In the genomic region with DNA sequence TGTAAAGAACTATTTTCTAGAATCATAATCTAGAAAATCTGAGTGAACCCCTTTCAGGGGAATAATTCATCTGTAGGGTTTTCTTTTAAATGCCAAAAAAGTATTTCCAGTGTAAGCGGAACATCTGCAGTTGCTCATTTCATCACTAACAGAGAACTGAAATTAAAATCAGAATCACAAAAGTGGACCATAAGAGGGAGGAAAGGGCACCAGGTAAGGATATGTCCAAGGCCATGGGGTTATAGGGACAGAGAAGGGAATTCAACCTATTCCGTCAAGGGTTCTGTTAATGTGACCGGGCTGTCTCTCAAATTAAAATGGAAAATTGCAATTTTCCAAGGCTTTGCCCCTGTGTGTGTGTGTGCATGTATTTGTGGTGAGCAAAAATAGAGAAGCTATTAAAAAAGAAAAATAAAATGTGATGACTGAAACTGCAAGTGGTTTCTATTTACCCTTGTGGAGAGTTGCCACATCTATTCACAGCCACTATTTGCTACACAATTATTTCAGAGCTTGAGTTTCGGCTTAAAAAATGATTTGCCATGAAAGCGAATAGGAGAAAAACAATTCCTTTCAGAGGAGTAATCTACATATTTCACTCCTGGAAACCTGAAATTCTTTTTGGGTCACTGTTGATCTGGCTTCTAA, we compare ENCODE assay signal across 12 cellular contexts.
A peak's percentile ranks its signal among the peaks of the same experiment; 100 is the strongest.
DNase-seq lines count a peak whose midpoint lies in the region; ATAC-seq lines count a peak whose summit lies in the region.
"Had no signal": no experiment of that assay in that cellular context is flagged by ENCODE, and none has a peak within 500 bp of the region (broad histone marks: within the 10 kb centered on the region; RNA-seq: fewer than 3 reads in every experiment).

No MANE protein-coding gene starts in this region.

- H3K4me1 Mint-ChIP-seq in stimulated activated naive B cell treated with anti-CD40 and anti-IgM and Interleukin-4, amounts not matched to agents 10 μg/mL and 1 μg/mL and 100 μg/mL, for 72 hours: peaks cover 14 to 53% of the 10 kb centered on the region in 2 donors

- H3K27me3 ChIP-seq in HUES6 (ENCODE audit: control insufficient read depth, insufficient read depth, low read length): no peaks in the 10 kb centered on the region

- H3K36me3 ChIP-seq in HUES6 (ENCODE audit: control insufficient read depth, insufficient read depth, low read length): peaks cover 3% of the 10 kb centered on the region; the same call in 1 of the 2 replicates

- H3K27ac ChIP-seq in HUES6 (ENCODE audit: low read depth, low read length): 0 out of 2 replicates have a peak overlapping the region, but pooled peaks have one; percentile 46
- peak overlapping the region; percentile 97 for H3K27ac ChIP-seq in caudate nucleus (ENCODE audit: low read depth, low read length)

- no peaks in the 10 kb centered on the region for H3K27me3 Mint-ChIP-seq in stimulated activated naive B cell treated with anti-CD40 and anti-IgM and Interleukin-4, amounts not matched to agents 10 μg/mL and 1 μg/mL and 100 μg/mL, for 72 hours
- H3K27me3 Mint-ChIP-seq: IgD-negative memory B cell, memory B cell had no signal

- peaks cover 71% of the 10 kb centered on the region for H3K4me1 ChIP-seq in HUES6 (ENCODE audit: control insufficient read depth, insufficient read depth, low read length)

- DNase-seq in caudate nucleus (lab: John Stamatoyannopoulos, UW) (no peak), DMS114 treated with DMSO at 0.1 percent for 48 hours (lab: John Stamatoyannopoulos, UW; ENCODE audit: unreplicated experiment) (no peak), midbrain (lab: John Stamatoyannopoulos, UW) (no peak)
- DNase-seq in stimulated activated naive B cell treated with anti-CD40 and anti-IgM and Interleukin-4, amounts not matched to agents 10 μg/mL and 1 μg/mL and 100 μg/mL, for 72 hours: no peak
- DNase-seq: activated CD4-positive, alpha-beta T cell treated with anti-CD3 and anti-CD28 coated beads for 4 hours; activated naive CD4-positive, alpha-beta T cell treated with Interleukin-2 at 50 U/mL for 16 hours; SHP77 treated with DMSO at 0.1 percent for 48 hours had no signal

- peak overlapping the region in 1 of 2 donors; percentile 43 for H3K4me3 Mint-ChIP-seq in stimulated activated naive B cell treated with anti-CD40 and anti-IgM and Interleukin-4, amounts not matched to agents 10 μg/mL and 1 μg/mL and 100 μg/mL, for 72 hours

- H3K9me3 ChIP-seq in HUES6 (ENCODE audit: control insufficient read depth, insufficient read depth, low read depth, low read length): no peaks in the 10 kb centered on the region

- H3K4me3 ChIP-seq in HUES6 (ENCODE audit: low read depth, low read length): no peak overlapping the region

- H3K27ac Mint-ChIP-seq in stimulated activated naive B cell treated with anti-CD40 and anti-IgM and Interleukin-4, amounts not matched to agents 10 μg/mL and 1 μg/mL and 100 μg/mL, for 72 hours: peak overlapping the region; percentile 25
- H3K27ac Mint-ChIP-seq: IgD-negative memory B cell, memory B cell had no signal

- peaks cover 0 to 16% of the 10 kb centered on the region in 2 donors for H3K36me3 Mint-ChIP-seq in stimulated activated naive B cell treated with anti-CD40 and anti-IgM and Interleukin-4, amounts not matched to agents 10 μg/mL and 1 μg/mL and 100 μg/mL, for 72 hours

- H3K9me3 Mint-ChIP-seq in stimulated activated naive B cell treated with anti-CD40 and anti-IgM and Interleukin-4, amounts not matched to agents 10 μg/mL and 1 μg/mL and 100 μg/mL, for 72 hours: no peaks in the 10 kb centered on the region
- H3K9me3 Mint-ChIP-seq: IgD-negative memory B cell, memory B cell had no signal

- H3K9ac ChIP-seq in HUES6 (ENCODE audit: low read length): no peak overlapping the region

- ATAC-seq in GM21447 (IDR thresholded peaks at IDR 0.05; ENCODE audit: unreplicated experiment) (peak; percentile 63), HG03135 (IDR thresholded peaks at IDR 0.05; ENCODE audit: unreplicated experiment) (no peak)
- peak; percentile 80 for ATAC-seq in stimulated activated naive B cell treated with anti-CD40 and anti-IgM and Interleukin-4, amounts not matched to agents 10 μg/mL and 1 μg/mL and 100 μg/mL, for 72 hours (replicated peaks)
